10 cellular contexts compared by ENCODE assay signal in the genomic region with DNA sequence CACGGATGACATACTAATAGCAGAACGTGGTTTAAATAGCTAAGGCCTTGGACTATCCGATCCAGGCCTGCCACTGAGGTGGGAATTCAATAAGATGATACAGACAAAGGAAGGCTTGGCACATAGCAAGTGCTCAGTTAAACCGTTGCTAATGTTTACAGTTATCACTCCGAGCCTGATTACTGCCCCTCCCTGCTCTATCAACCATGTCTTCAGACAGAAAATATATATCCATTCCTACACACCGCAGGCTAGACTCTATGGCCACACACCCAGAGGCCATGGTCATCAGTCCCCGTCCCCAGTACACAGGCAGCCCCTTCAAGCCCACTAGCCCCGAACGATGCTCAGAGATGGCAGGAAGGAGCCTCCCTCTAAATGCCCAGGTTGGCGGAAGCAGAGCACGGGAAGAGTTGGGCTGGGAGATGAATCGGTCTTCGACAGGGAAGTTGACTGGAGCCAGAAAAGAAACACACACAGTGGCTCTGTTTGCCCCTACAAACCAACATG. TPM values are rescaled to one million over a fixed set of nuclear protein-coding genes. Genes with fewer than 3 reads are reported as not detected.
A peak's percentile ranks its signal among the peaks of the same experiment; 100 is the strongest.
DNase-seq lines count a peak whose midpoint lies in the region; ATAC-seq, FAIRE-seq and TF ChIP-seq lines count a peak whose summit lies in the region.
"Had no signal": no experiment of that assay in that cellular context is flagged by ENCODE, and none has a peak within 500 bp of the region (broad histone marks: within the 10 kb centered on the region; RNA-seq: fewer than 3 reads in every experiment).

No MANE protein-coding gene starts in this region.

- peak overlapping the region; percentile 74 to 88 for H3K27ac ChIP-seq in liver (ENCODE audit: low read depth in 1 of 2, low read length in 2 of 2)
- no peak overlapping the region for H3K27ac ChIP-seq in HepG2 (ENCODE audit: extremely low read length, insufficient read depth, low read length)
- H3K27ac ChIP-seq in duodenal mucosa (ENCODE audit: low read depth, low read length): peak overlapping the region; percentile 81
- peak overlapping the region; percentile 98 for H3K27ac ChIP-seq in osteoblast (ENCODE audit: low read depth, low read length)

- H2AFZ ChIP-seq in HepG2 (ENCODE audit: low read length) (no peak overlapping the region), osteoblast (ENCODE audit: low read length) (no peak overlapping the region)

- FAIRE-seq in HepG2 (lab: Jason Lieb, UNC): no peak
- FAIRE-seq: GM12878 had no signal

- H3K27me3 ChIP-seq in liver (ENCODE audit: control insufficient read depth in 4 of 4, insufficient read depth in 4 of 4, low read length in 3 of 4): no peaks in the 10 kb centered on the region
- H3K27me3 ChIP-seq in HepG2 (ENCODE audit: control insufficient read depth in 1 of 2, insufficient read depth in 2 of 2, low read length in 2 of 2): no peaks in the 10 kb centered on the region; a peak in 1 of 5 replicates
- H3K27me3 ChIP-seq in duodenal mucosa (ENCODE audit: control insufficient read depth in 1 of 2, insufficient read depth in 2 of 2, low read length in 2 of 2): no peaks in the 10 kb centered on the region
- H3K27me3 ChIP-seq in osteoblast (ENCODE audit: insufficient read depth, low read length): no peaks in the 10 kb centered on the region

- H3K4me3 ChIP-seq in liver (ENCODE audit: low read depth in 1 of 3, low read length in 3 of 3): no peak overlapping the region
- H3K4me3 ChIP-seq in HepG2 (replicated peaks in 1 of 3; ENCODE audit: insufficient read depth in 1 of 3, low read depth in 2 of 3, low read length in 3 of 3): no peak overlapping the region
- peak overlapping the region in 1 of 2 donors; percentile 25 for H3K4me3 ChIP-seq in duodenal mucosa (ENCODE audit: low read depth in 1 of 2, low read length in 2 of 2)
- H3K4me3 ChIP-seq in osteoblast (ENCODE audit: insufficient read depth, low read length): peak overlapping the region; percentile 34
- H3K4me3 ChIP-seq: GM12878 had no signal

- ATAC-seq in HepG2 (no peak), GM19455 (IDR thresholded peaks at IDR 0.05; ENCODE audit: unreplicated experiment) (no peak), HG03442 (IDR thresholded peaks at IDR 0.05; ENCODE audit: unreplicated experiment) (no peak)

- intact Hi-C loops in HepG2 (cut with micrococcal nuclease; ENCODE audit: unreplicated experiment): no loop called here

- no TSS peak for BruUV-seq in HepG2 (replicated peaks; lab: Mats Ljungman, UMichigan)

- TF ChIP-seq RAD21 in liver (IDR thresholded peaks at IDR 0.05) (no peak), HepG2 (CRISPR knock-in tag; IDR thresholded peaks at IDR 0.05) (no peak)

- TF ChIP-seq EP300 in HepG2 (IDR thresholded peaks at IDR 0.05; ENCODE audit: low read depth in 2 of 2, low read length in 2 of 2): no peak
- TF ChIP-seq EP300 in HepG2 (CRISPR knock-in tag; IDR thresholded peaks at IDR 0.05; ENCODE audit: borderline replicate concordance): no peak

- POLR2A ChIA-PET in HepG2 (lab: Yijun Ruan, JAX): interaction anchor here (0.8 to 1.0 kb wide), 2 partner anchors 10 to 14 kb away, joined by 3 read pairs; no protein-coding TSS in a partner anchor

- TF ChIP-seq CTCF in liver (IDR thresholded peaks at IDR 0.05; ENCODE audit: low read depth, low read length, missing input control) (no peak), HepG2 (CRISPR knock-in tag; IDR thresholded peaks at IDR 0.05) (no peak), osteoblast (IDR thresholded peaks at IDR 0.05; ENCODE audit: extremely low read depth, low read depth, low read length) (no peak)

- CTCF ChIA-PET in HepG2 (lab: Yijun Ruan, JAX; ENCODE audit: low intra/inter-chr PET ratio, low total read pairs): no interaction called here

- H3K36me3 ChIP-seq in liver (ENCODE audit: control insufficient read depth in 4 of 4, insufficient read depth in 3 of 4, low read depth in 1 of 4, low read length in 3 of 4): no peaks in the 10 kb centered on the region
- peaks cover 21 to 24% of the 10 kb centered on the region in 2 experiments; a peak in 4 of 5 replicates for H3K36me3 ChIP-seq in HepG2 (replicated peaks in 1 of 2; ENCODE audit: control insufficient read depth in 1 of 2, insufficient read depth in 2 of 2, low read length in 2 of 2)
- peaks cover 11 to 37% of the 10 kb centered on the region in 2 donors for H3K36me3 ChIP-seq in duodenal mucosa (ENCODE audit: control insufficient read depth in 1 of 2, insufficient read depth in 2 of 2, low read length in 2 of 2)
- peaks cover 60% of the 10 kb centered on the region for H3K36me3 ChIP-seq in osteoblast (ENCODE audit: insufficient read depth, low read length)

- H3K9ac ChIP-seq in liver (ENCODE audit: low read depth in 1 of 2, low read length in 2 of 2): no peak overlapping the region
- H3K9ac ChIP-seq in HepG2 (ENCODE audit: insufficient read depth, low read depth, low read length): no peak overlapping the region
- H3K9ac ChIP-seq in duodenal mucosa (ENCODE audit: low read depth in 1 of 2, low read length in 2 of 2): peak overlapping the region in 1 of 2 donors; percentile 19

- H3K4me1 ChIP-seq in liver (ENCODE audit: control insufficient read depth in 4 of 4, insufficient read depth in 4 of 4, low read length in 3 of 4) (peaks cover 0 to 12% (median 11%) of the 10 kb centered on the region in 4 donors), HepG2 (ENCODE audit: insufficient read depth, low read length) (peaks cover 62% of the 10 kb centered on the region), duodenal mucosa (ENCODE audit: control insufficient read depth in 1 of 2, insufficient read depth in 2 of 2, low read length in 2 of 2) (peaks cover 66% of the 10 kb centered on the region in 2 donors), osteoblast (ENCODE audit: insufficient read depth, low read length) (peaks cover 89% of the 10 kb centered on the region)

- H3K4me2 ChIP-seq in HepG2 (ENCODE audit: low read depth, low read length) (no peak overlapping the region), osteoblast (ENCODE audit: insufficient read depth, low read length) (peak overlapping the region; percentile 42)

- H4K20me1 ChIP-seq in HepG2 (ENCODE audit: insufficient read depth, low read length) (peaks cover 29% of the 10 kb centered on the region), osteoblast (ENCODE audit: insufficient read depth, low read length) (peaks cover 73% of the 10 kb centered on the region)

- in situ Hi-C loops in HepG2 (cut with HindIII; ENCODE audit: extremely low pct_ligation_motif_present, low pct_unique_long_range_greater_than_20kb): no loop called here

- WGBS in liver: 75% methylated on average over 13 of the region's 13 CpGs
- WGBS in HepG2 (ENCODE audit: low lambda C conversion rate): 94% methylated on average over 13 of the region's 13 CpGs

- H3K79me2 ChIP-seq in HepG2 (ENCODE audit: insufficient read depth, low read length) (peaks cover 52% of the 10 kb centered on the region), osteoblast (ENCODE audit: insufficient read depth, low read length) (peaks cover 96% of the 10 kb centered on the region)

- DNase-seq in HepG2 (ENCODE audit: low spot score) (no peak), osteoblast (ENCODE audit: insufficient read length, low spot score, missing footprints) (no peak), HCEC 1CT (no peak), CD1c-positive myeloid dendritic cell (ENCODE audit: extremely low spot score) (no peak)
- DNase-seq: activated T-cell treated with anti-CD3 and anti-CD28 coated beads, Interleukin-2, amount 50 U/mL, for 4 hours had no signal

- TF ChIP-seq POLR2A in HepG2 (IDR thresholded peaks at IDR 0.05; ENCODE audit: insufficient read depth in 1 of 2, low read depth in 2 of 2, low read length in 2 of 2): no peak

- H3K9me3 ChIP-seq in liver (ENCODE audit: control insufficient read depth in 4 of 4, low read length in 3 of 4): no peaks in the 10 kb centered on the region
- H3K9me3 ChIP-seq in HepG2 (ENCODE audit: low read length): no peaks in the 10 kb centered on the region
- no peaks in the 10 kb centered on the region for H3K9me3 ChIP-seq in duodenal mucosa (ENCODE audit: control insufficient read depth in 1 of 2, low read length in 2 of 2)
- no peaks in the 10 kb centered on the region for H3K9me3 ChIP-seq in osteoblast (ENCODE audit: low read depth, low read length)

TF ChIP-seq in liver, 16 proteins besides CTCF, POLR2A, EP300 and RAD21 (continues in another document):
- TF ChIP-seq JUND (IDR thresholded peaks at IDR 0.05): no peak
- TF ChIP-seq, protein P1, sequence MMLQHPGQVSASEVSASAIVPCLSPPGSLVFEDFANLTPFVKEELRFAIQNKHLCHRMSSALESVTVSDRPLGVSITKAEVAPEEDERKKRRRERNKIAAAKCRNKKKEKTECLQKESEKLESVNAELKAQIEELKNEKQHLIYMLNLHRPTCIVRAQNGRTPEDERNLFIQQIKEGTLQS (IDR thresholded peaks at IDR 0.05): no peak

TF ChIP-seq in HepG2, 621 proteins besides CTCF, POLR2A, EP300 and RAD21 (continues in another document):
- TF ChIP-seq ZNF775 (CRISPR knock-in tag; IDR thresholded peaks at IDR 0.05; ENCODE audit: borderline replicate concordance): no peak

RNA-seq across cellular contexts. Expression of a gene that starts 49.8 kb away (rescaled TPM):
- total RNA-seq in liver (1 to 10 TPM; 1.7 to 4.6 TPM), HepG2 (2016; rRNA removed; fragmentation: Illumina TruSeq; extraction: Trizol) (2.9 and 4.4 TPM in 2 replicates), osteoblast (19.9 and 23.0 TPM in 2 replicates)
- polyA plus RNA-seq in liver (1 to 10 TPM; 2.2 to 2.3 TPM), HepG2 (2011; rRNA removed) (2.9 and 4.1 TPM in 2 replicates)
- total RNA-seq in HepG2 (2016; cell fraction: cytosol; rRNA removed; fragmentation: Illumina TruSeq; extraction: Trizol; ENCODE audit: low read depth): 2.6 and 3.0 TPM in 2 replicates
- total RNA-seq in HepG2 (2016; cell fraction: insoluble cytoplasmic fraction; rRNA removed; fragmentation: Illumina TruSeq; extraction: Trizol): 2.7 and 5.6 TPM in 2 replicates
- 3.8 and 5.2 TPM in 2 replicates for total RNA-seq in HepG2 (2016; cell fraction: membrane; rRNA removed; fragmentation: Illumina TruSeq; extraction: Trizol)
- 2.6 and 3.7 TPM in 2 replicates for total RNA-seq in HepG2 (2016; cell fraction: nucleus; rRNA removed; fragmentation: Illumina TruSeq; extraction: Trizol)
- polyA plus RNA-seq in HepG2 (2011; cell fraction: cytosol; rRNA removed): 2.4 and 5.1 TPM in 2 replicates
- 6.7 and 8.1 TPM in 2 replicates for polyA plus RNA-seq in HepG2 (2011; cell fraction: nucleus; rRNA removed)
- polyA plus RNA-seq in HepG2 (2012): 5.9 and 8.8 TPM in 2 replicates
- polyA plus RNA-seq in HepG2 (2016; cell fraction: cytosol; fragmentation: Illumina TruSeq; extraction: Trizol; ENCODE audit: low read depth): 5.5 and 6.6 TPM in 2 replicates
- polyA plus RNA-seq in HepG2 (2016; cell fraction: insoluble cytoplasmic fraction; fragmentation: Illumina TruSeq; extraction: Trizol; ENCODE audit: low read depth): 5.6 and 8.0 TPM in 2 replicates
- 6.0 and 6.1 TPM in 2 replicates for polyA plus RNA-seq in HepG2 (2016; cell fraction: membrane; fragmentation: Illumina TruSeq; extraction: Trizol; ENCODE audit: low read depth)
- 8.0 and 9.7 TPM in 2 replicates for polyA plus RNA-seq in HepG2 (2016; cell fraction: nucleus; fragmentation: Illumina TruSeq; extraction: Trizol; ENCODE audit: insufficient read depth, low read depth)
- polyA minus RNA-seq in HepG2 (2011; rRNA and poly(A)+ RNA removed; ENCODE audit: low replicate concordance): 3.4 and 23.2 TPM in 2 replicates
- polyA minus RNA-seq in HepG2 (2011; cell fraction: cytosol; rRNA and poly(A)+ RNA removed): 4.3 and 8.2 TPM in 2 replicates
- polyA minus RNA-seq in HepG2 (2011; cell fraction: nucleus; rRNA and poly(A)+ RNA removed): 3.6 and 7.6 TPM in 2 replicates
